Comparison of ENCODE assay signal across 23 cellular contexts in the genomic region with DNA sequence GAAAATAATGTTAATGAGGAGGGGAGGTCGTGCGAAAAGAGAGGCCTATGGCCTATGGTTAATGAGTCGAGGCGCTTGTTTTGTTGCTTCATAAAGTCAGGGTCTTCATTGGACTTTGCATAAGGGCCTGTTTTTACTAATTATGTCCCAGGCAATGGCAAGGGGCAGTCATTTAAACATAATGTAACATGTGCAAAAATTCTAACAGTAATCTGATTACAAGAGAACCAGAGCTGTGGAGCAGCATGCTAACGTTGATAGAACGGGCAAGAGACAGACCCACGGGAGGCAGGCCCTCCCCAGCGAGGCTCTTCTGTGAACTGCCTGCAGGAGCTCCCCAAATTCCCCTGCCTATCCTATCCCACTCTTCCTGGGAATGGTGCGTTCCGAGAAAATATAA. TPM values are rescaled to one million over a fixed set of nuclear protein-coding genes. Genes with fewer than 3 reads are reported as not detected.
"Had no signal": no experiment of that assay in that cellular context is flagged by ENCODE, and none has a peak within 500 bp of the region (broad histone marks: within the 10 kb centered on the region; RNA-seq: fewer than 3 reads in every experiment).

No MANE protein-coding gene starts in this region.

- H3K4me3 Mint-ChIP-seq: naive thymus-derived CD4-positive, alpha-beta T cell; nephron; stimulated activated effector memory CD8-positive, alpha-beta T cell treated with anti-CD3 and anti-CD28 coated beads, Interleukin-12 subunit alpha, Interleukin-12 subunit beta, amount 100 ng/mL, for 72 hours had no signal

- ATAC-seq: left lobe of liver; naive thymus-derived CD4-positive, alpha-beta T cell; sciatic nerve; stimulated activated effector memory CD8-positive, alpha-beta T cell treated with anti-CD3 and anti-CD28 coated beads, Interleukin-12 subunit alpha, Interleukin-12 subunit beta, amount 100 ng/mL, for 72 hours had no signal

- H3K9me3 Mint-ChIP-seq: naive thymus-derived CD4-positive, alpha-beta T cell; nephron; stimulated activated effector memory CD8-positive, alpha-beta T cell treated with anti-CD3 and anti-CD28 coated beads, Interleukin-12 subunit alpha, Interleukin-12 subunit beta, amount 100 ng/mL, for 72 hours had no signal

- H3K4me3 ChIP-seq: dorsolateral prefrontal cortex, lung, ovary, stomach, thyroid gland, vagina had no signal

- H3K27ac ChIP-seq: dorsolateral prefrontal cortex, ovary, stomach, thyroid gland, vagina had no signal

- H3K4me1 ChIP-seq: thyroid gland, vagina had no signal

- H3K27ac Mint-ChIP-seq: naive thymus-derived CD4-positive, alpha-beta T cell; stimulated activated effector memory CD8-positive, alpha-beta T cell treated with anti-CD3 and anti-CD28 coated beads, Interleukin-12 subunit alpha, Interleukin-12 subunit beta, amount 100 ng/mL, for 72 hours had no signal

- H3K27me3 ChIP-seq: ovary, thyroid gland, vagina had no signal

- H3K36me3 ChIP-seq: ovary, stomach, thyroid gland, vagina had no signal

- H3K36me3 Mint-ChIP-seq: naive thymus-derived CD4-positive, alpha-beta T cell; stimulated activated effector memory CD8-positive, alpha-beta T cell treated with anti-CD3 and anti-CD28 coated beads, Interleukin-12 subunit alpha, Interleukin-12 subunit beta, amount 100 ng/mL, for 72 hours had no signal

- H3K9me3 ChIP-seq: ovary, stomach, thyroid gland, vagina had no signal

- DNase-seq: dorsolateral prefrontal cortex; effector CD4-positive, alpha-beta T cell; head of caudate nucleus; mesenchymal stem cell; midbrain; naive thymus-derived CD4-positive, alpha-beta T cell; occipital lobe; ovary; stimulated activated CD4-positive, alpha-beta T cell treated with anti-CD3 and anti-CD28 coated beads, Interleukin-2, amount 100 ng/mL, for 24 hours; stimulated activated CD4-positive, alpha-beta T cell treated with anti-CD3 and anti-CD28 coated beads, Interleukin-4, amount 100 ng/mL, for 24 hours; stimulated activated naive CD4-positive, alpha-beta T cell treated with Interleukin-2 at 50 U/mL for 16 hours; stomach; thyroid gland; trophoblast cell had no signal

RNA-seq across cellular contexts. Expression of a gene that starts 22.6 kb away (rescaled TPM):
- total RNA-seq: naive thymus-derived CD4-positive, alpha-beta T cell; posterior vena cava; pulmonary artery endothelial cell; thyroid gland; vagina had no signal
- polyA plus RNA-seq: keratinocyte; naive thymus-derived CD4-positive, alpha-beta T cell had no signal
